In the genomic region with DNA sequence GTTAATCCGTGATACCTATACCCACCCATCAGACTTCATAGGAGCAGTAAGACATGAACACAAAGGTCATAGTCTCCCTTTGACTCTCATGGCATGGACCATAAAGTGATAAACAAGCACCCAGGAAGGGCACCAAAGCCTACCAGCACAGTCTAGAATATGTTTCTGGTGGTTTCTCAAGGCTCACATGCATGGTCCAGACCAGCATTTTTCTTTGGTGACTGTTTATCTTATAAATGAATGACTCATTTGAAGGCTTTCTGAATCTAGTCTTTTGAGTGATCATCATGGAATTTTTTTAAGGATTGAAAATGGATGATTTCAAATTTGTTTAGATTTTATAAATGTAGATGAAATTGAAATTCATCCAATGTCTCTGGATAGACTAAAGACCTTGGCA, we compare ENCODE assay signal across 20 cellular contexts. TPM values are rescaled to one million over a fixed set of nuclear protein-coding genes. Genes with fewer than 3 reads are reported as not detected.
DNase-seq lines count a peak whose midpoint lies in the region; ATAC-seq, FAIRE-seq and TF ChIP-seq lines count a peak whose summit lies in the region.
"Had no signal": no experiment of that assay in that cellular context is flagged by ENCODE, and none has a peak within 500 bp of the region (broad histone marks: within the 10 kb centered on the region; RNA-seq: fewer than 3 reads in every experiment).

No MANE protein-coding gene starts in this region.

- H3K9me3 Mint-ChIP-seq in Caco-2 (ENCODE audit: unreplicated experiment), result peaks cover 10% of the 10 kb centered on the region
- H3K9me3 Mint-ChIP-seq: activated CD4-positive, alpha-beta T cell treated with anti-CD3 and anti-CD28 coated beads, Interleukin-2, amount 10 ng/mL, durations not matched to agents 7 days and 5 days had no signal

- H3K36me3 ChIP-seq in MG63, result no peaks in the 10 kb centered on the region
- H3K36me3 ChIP-seq in bronchial epithelial cell (ENCODE audit: control insufficient read depth, insufficient read depth, low read length), result no peaks in the 10 kb centered on the region
- H3K36me3 ChIP-seq in Caco-2 (ENCODE audit: control insufficient read depth, insufficient read depth, low read length), result no peaks in the 10 kb centered on the region
- H3K36me3 ChIP-seq in right lobe of liver, result no peaks in the 10 kb centered on the region
- H3K36me3 ChIP-seq: tibial artery had no signal

- H3K4me3 ChIP-seq in AG10803 (ENCODE audit: low read length) (no peak overlapping the region), MG63 (no peak overlapping the region), bronchial epithelial cell (ENCODE audit: low read depth, low read length) (no peak overlapping the region), Caco-2 (ENCODE audit: low read depth, low read length) (no peak overlapping the region), right lobe of liver (no peak overlapping the region)
- H3K4me3 ChIP-seq: tibial artery had no signal

- ATAC-seq in right lobe of liver, result no peak
- ATAC-seq: naive thymus-derived CD4-positive, alpha-beta T cell had no signal

- peaks cover 11% of the 10 kb centered on the region for H3K36me3 Mint-ChIP-seq in Caco-2 (ENCODE audit: insufficient read depth, unreplicated experiment)
- H3K36me3 Mint-ChIP-seq: naive thymus-derived CD4-positive, alpha-beta T cell had no signal

- POLR2A ChIA-PET in Caco-2 (lab: Charles Lee), result no interaction called here

- no peak overlapping the region for H3K27ac ChIP-seq in right lobe of liver
- H3K27ac ChIP-seq: epithelial cell of prostate, tibial artery had no signal

- H3K4me1 ChIP-seq in Caco-2 (peaks cover 16% of the 10 kb centered on the region), right lobe of liver (no peaks in the 10 kb centered on the region)

- BruUV-seq in Caco-2 (replicated peaks; lab: Mats Ljungman, UMichigan), result no TSS peak

- H3K27ac Mint-ChIP-seq in Caco-2 (ENCODE audit: unreplicated experiment), result no peak overlapping the region
- H3K27ac Mint-ChIP-seq: activated CD4-positive, alpha-beta T cell treated with anti-CD3 and anti-CD28 coated beads, Interleukin-2, amount 10 ng/mL, durations not matched to agents 7 days and 5 days; B cell; naive thymus-derived CD4-positive, alpha-beta T cell had no signal

- TF ChIP-seq CTCF in AG10803 (conservative IDR thresholded peaks at IDR 0.05; ENCODE audit: low read length) (no peak), bronchial epithelial cell (IDR thresholded peaks at IDR 0.05; ENCODE audit: insufficient read depth, low read length, severe bottlenecking) (no peak), Caco-2 (IDR thresholded peaks at IDR 0.05; ENCODE audit: insufficient read depth in 1 of 2, low read depth in 1 of 2, low read length in 1 of 2, severe bottlenecking in 1 of 2, unreplicated experiment in 1 of 2) (no peak), right lobe of liver (IDR thresholded peaks at IDR 0.05) (no peak)

- CTCF ChIA-PET in Caco-2 (lab: Charles Lee), result no interaction called here

- no peak overlapping the region for H3K4me3 Mint-ChIP-seq in Caco-2 (ENCODE audit: unreplicated experiment)
- H3K4me3 Mint-ChIP-seq: activated CD4-positive, alpha-beta T cell treated with anti-CD3 and anti-CD28 coated beads, Interleukin-2, amount 10 ng/mL, durations not matched to agents 7 days and 5 days; B cell; naive thymus-derived CD4-positive, alpha-beta T cell had no signal

- no peaks in the 10 kb centered on the region for H3K27me3 Mint-ChIP-seq in Caco-2 (ENCODE audit: insufficient read depth, unreplicated experiment)
- H3K27me3 Mint-ChIP-seq: activated CD4-positive, alpha-beta T cell treated with anti-CD3 and anti-CD28 coated beads, Interleukin-2, amount 10 ng/mL, durations not matched to agents 7 days and 5 days; B cell had no signal

- DNase-seq in AG10803 (ENCODE audit: low read depth), result peak; percentile 56
- DNase-seq in MG63, result peak; percentile 41
- peak; percentile 64 for DNase-seq in bronchial epithelial cell (ENCODE audit: low read depth)
- peak; percentile 76 for DNase-seq in iris pigment epithelial cell (ENCODE audit: low read depth)
- no peak for DNase-seq in activated naive CD4-positive, alpha-beta T cell treated with Interleukin-2 at 50 U/mL for 16 hours
- DNase-seq in Caco-2, result no peak
- DNase-seq in activated CD4-positive, alpha-beta T cell treated with anti-CD3 and anti-CD28 coated beads for 1 hour, result no peak
- no peak for DNase-seq in right lobe of liver
- DNase-seq: activated CD4-positive, alpha-beta T cell treated with anti-CD3 and anti-CD28 coated beads, Interleukin-2, amount 10 ng/mL, durations not matched to agents 7 days and 5 days; DMS53; naive thymus-derived CD4-positive, alpha-beta T cell; NCI-H1105 treated with DMSO at 0.1 percent for 48 hours; SHP77 treated with DMSO at 0.1 percent for 48 hours; T1000; tibial artery had no signal

- WGBS in right lobe of liver (ENCODE audit: insufficient coverage, low coverage, low lambda C conversion rate, missing lambda C conversion rate), result 80% methylated on average over 1 of the region's 1 CpG

- TF ChIP-seq POLR2A in right lobe of liver (IDR thresholded peaks at IDR 0.05), result no peak

- FAIRE-seq in bronchial epithelial cell (lab: Jason Lieb, UNC), result no peak
- FAIRE-seq: H54 had no signal

- H3K27me3 ChIP-seq in MG63 (no peaks in the 10 kb centered on the region), bronchial epithelial cell (ENCODE audit: control insufficient read depth, insufficient read depth, low read length) (no peaks in the 10 kb centered on the region), Caco-2 (replicated peaks; ENCODE audit: control insufficient read depth, insufficient read depth, low read length) (no peaks in the 10 kb centered on the region), right lobe of liver (no peaks in the 10 kb centered on the region)
- H3K27me3 ChIP-seq: tibial artery had no signal

- no peaks in the 10 kb centered on the region for H3K9me3 ChIP-seq in MG63
- H3K9me3 ChIP-seq in Caco-2, result no peaks in the 10 kb centered on the region
- no peaks in the 10 kb centered on the region for H3K9me3 ChIP-seq in right lobe of liver
- H3K9me3 ChIP-seq: tibial artery had no signal

- intact Hi-C loops in Caco-2 (cut with micrococcal nuclease; ENCODE audit: unreplicated experiment), result loop anchor here (2.0 to 10.0 kb wide), 2 partner anchors 114 kb away; no protein-coding TSS in a partner anchor
- intact Hi-C loops in right lobe of liver (cut with DNase I), result no loop called here

- peaks cover 22% of the 10 kb centered on the region for H3K4me1 Mint-ChIP-seq in Caco-2 (ENCODE audit: low read depth, unreplicated experiment)
- H3K4me1 Mint-ChIP-seq: activated CD4-positive, alpha-beta T cell treated with anti-CD3 and anti-CD28 coated beads, Interleukin-2, amount 10 ng/mL, durations not matched to agents 7 days and 5 days; B cell; naive thymus-derived CD4-positive, alpha-beta T cell had no signal

RNA-seq across cellular contexts. Expression of gene AMELX, which starts 32.0 kb away (rescaled TPM):
- total RNA-seq in MG63 (2014; rRNA removed; shearing (Covaris generic); ENCODE audit: low replicate concordance), result not detected in 2 replicates
- not detected in 2 replicates for total RNA-seq in bronchial epithelial cell
- not detected in 2 replicates for total RNA-seq in Caco-2 (2022)
- not detected for total RNA-seq in right lobe of liver
- total RNA-seq: activated CD4-positive, alpha-beta T cell treated with anti-CD3 and anti-CD28 coated beads, Interleukin-2, amount 10 ng/mL, durations not matched to agents 7 days and 5 days; B cell; liver; naive thymus-derived CD4-positive, alpha-beta T cell; pulmonary artery endothelial cell had no signal

Comparison
In these comparisons a context has a peak if more than half of its experiments do, and no peak if none do; other contexts are left out.
1. DNase-seq: peak in AG10803 (single experiment), MG63 (single experiment), bronchial epithelial cell (single experiment) and iris pigment epithelial cell (single experiment); none in activated naive CD4-positive, alpha-beta T cell treated with Interleukin-2 at 50 U/mL for 16 hours (single experiment), Caco-2 (0 of 2), activated CD4-positive, alpha-beta T cell treated with anti-CD3 and anti-CD28 coated beads for 1 hour (single experiment) and right lobe of liver (0 of 3).